Comparison of ENCODE assay signal across 9 cellular contexts in genomic region chr3:113495035-113495434, GRCh38. TPM values are rescaled to one million over a fixed set of nuclear protein-coding genes. Genes with fewer than 3 reads are reported as not detected.
A peak's percentile ranks its signal among the peaks of the same experiment; 100 is the strongest.
DNase-seq lines count a peak whose midpoint lies in the region; ATAC-seq lines count a peak whose summit lies in the region.
"Had no signal": no experiment of that assay in that cellular context is flagged by ENCODE, and none has a peak within 500 bp of the region (broad histone marks: within the 10 kb centered on the region; RNA-seq: fewer than 3 reads in every experiment).

No MANE protein-coding gene starts in this region.

- DNase-seq in DMS153 treated with DMSO at 0.1 percent for 48 hours (lab: John Stamatoyannopoulos, UW; ENCODE audit: unreplicated experiment) (peak; percentile 4), DMS153 (lab: John Stamatoyannopoulos, UW) (no peak), GM23248 (peak; percentile 30), RKO (ENCODE audit: low spot score) (peak; percentile 65), dermis microvascular lymphatic vessel endothelial cell (ENCODE audit: low read depth in 2 of 2) (peak; percentile 20 to 61)
- DNase-seq in naive thymus-derived CD8-positive, alpha-beta T cell, result peak in 9 of 10 donors; percentile 14 to 68 (median 41)

- no peak overlapping the region for H3K27ac ChIP-seq in GM23248
- H3K27ac ChIP-seq: BLaER1 had no signal

- no peaks in the 10 kb centered on the region for H3K9me3 ChIP-seq in GM23248 (ENCODE audit: low read depth)
- H3K9me3 ChIP-seq: BLaER1 had no signal

- H3K4me3 Mint-ChIP-seq in naive thymus-derived CD8-positive, alpha-beta T cell, result no peak overlapping the region

- H3K36me3 Mint-ChIP-seq in naive thymus-derived CD8-positive, alpha-beta T cell, result peaks cover 9 to 42% (median 19%) of the 10 kb centered on the region in 3 donors

- H3K36me3 ChIP-seq in GM23248 (ENCODE audit: low read depth), result peaks cover 9% of the 10 kb centered on the region; the same call in 1 of the 2 replicates

- in situ Hi-C loops in GM23248 (cut with MboI), result no loop called here

- H3K79me2 ChIP-seq in GM23248 (ENCODE audit: insufficient read depth), result no peaks in the 10 kb centered on the region

- H4K20me1 ChIP-seq in GM23248 (ENCODE audit: insufficient read depth), result no peaks in the 10 kb centered on the region
- H4K20me1 ChIP-seq: BLaER1 had no signal

- H3K27ac Mint-ChIP-seq in naive thymus-derived CD8-positive, alpha-beta T cell, result peak overlapping the region in 1 of 10 donors; percentile 9

- H3K9ac ChIP-seq in GM23248, result no peak overlapping the region
- H3K9ac ChIP-seq: BLaER1 had no signal

- WGBS in GM23248 (ENCODE audit: low coverage in 1 of 2, low lambda C conversion rate in 2 of 2, missing lambda C conversion rate in 2 of 2), 2 experiments, result 68 to 74% methylated on average over 2 of the region's 2 CpGs

- no peaks in the 10 kb centered on the region for H3K27me3 Mint-ChIP-seq in naive thymus-derived CD8-positive, alpha-beta T cell

- ATAC-seq in naive thymus-derived CD8-positive, alpha-beta T cell, result peak; percentile 56 to 73
- ATAC-seq in GM21515 (IDR thresholded peaks at IDR 0.05; ENCODE audit: unreplicated experiment) (no peak), HG02970 (IDR thresholded peaks at IDR 0.05; ENCODE audit: low FRiP score, unreplicated experiment) (no peak)

- no peak overlapping the region for H3K4me3 ChIP-seq in GM23248
- H3K4me3 ChIP-seq: BLaER1 had no signal

- no peaks in the 10 kb centered on the region for H3K27me3 ChIP-seq in GM23248 (replicated peaks; ENCODE audit: insufficient read depth)
- H3K27me3 ChIP-seq: BLaER1 had no signal

- no peak overlapping the region for H3K4me2 ChIP-seq in GM23248 (ENCODE audit: unreplicated experiment)
- H3K4me2 ChIP-seq: BLaER1 had no signal

- peaks cover 17% of the 10 kb centered on the region for H3K4me1 ChIP-seq in GM23248 (ENCODE audit: insufficient read depth)
- H3K4me1 ChIP-seq: BLaER1 had no signal

- peaks cover 19% of the 10 kb centered on the region for H3F3A ChIP-seq in GM23248 (ENCODE audit: insufficient read depth)

- H3K9me2 ChIP-seq in GM23248 (ENCODE audit: insufficient read depth), result no peaks in the 10 kb centered on the region

- H3K4me1 Mint-ChIP-seq in naive thymus-derived CD8-positive, alpha-beta T cell, result peaks cover 0 to 2% (median 0%) of the 10 kb centered on the region in 4 donors

- no peak overlapping the region for H2AFZ ChIP-seq in GM23248

- H3K9me3 Mint-ChIP-seq in naive thymus-derived CD8-positive, alpha-beta T cell, result no peaks in the 10 kb centered on the region

- POLR2A ChIA-PET in naive thymus-derived CD8-positive, alpha-beta T cell (lab: Charles Lee), result no interaction called here

RNA-seq across cellular contexts. Expression of gene SPICE1, which starts 19.9 kb away (rescaled TPM):
- total RNA-seq in GM23248 (2014; rRNA removed; shearing (Covaris generic)), result 5.5 and 15.6 TPM in 2 replicates
- 5.8 and 8.3 TPM in 2 replicates for polyA plus RNA-seq in GM23248 (2016; fragmentation: Nextera tagmentation; extraction: Ambion mirVana)
- 3.0 and 3.9 TPM in 2 replicates for total RNA-seq in dermis microvascular lymphatic vessel endothelial cell
- 10 to 100 TPM; 31.6 to 35.5 TPM for total RNA-seq in naive thymus-derived CD8-positive, alpha-beta T cell
- 1 to 10 TPM; 2.9 to 6.6 (median 3.2) TPM for polyA plus RNA-seq in naive thymus-derived CD8-positive, alpha-beta T cell

RNA-seq across cellular contexts. Expression of gene SIDT1, which starts 37.3 kb away (rescaled TPM):
- not detected in 2 replicates for total RNA-seq in GM23248 (2014; rRNA removed; shearing (Covaris generic))
- polyA plus RNA-seq in GM23248 (2016; fragmentation: Nextera tagmentation; extraction: Ambion mirVana), result not detected in 2 replicates
- total RNA-seq in dermis microvascular lymphatic vessel endothelial cell, result under 0.01 TPM in 1 of 2 replicates, not detected in the other
- 10 to 100 TPM; 71.2 to 74.2 TPM for total RNA-seq in naive thymus-derived CD8-positive, alpha-beta T cell
- polyA plus RNA-seq in naive thymus-derived CD8-positive, alpha-beta T cell, result 10 to 100 TPM; 14.1 to 22.8 (median 20.6) TPM

RNA-seq across cellular contexts. Expression of gene CFAP44, which starts 53.7 kb away (rescaled TPM):
- total RNA-seq in GM23248 (2014; rRNA removed; shearing (Covaris generic)), result 1.4 and 2.7 TPM in 2 replicates
- 0.55 and 0.63 TPM in 2 replicates for polyA plus RNA-seq in GM23248 (2016; fragmentation: Nextera tagmentation; extraction: Ambion mirVana)
- total RNA-seq in dermis microvascular lymphatic vessel endothelial cell, result 0.64 and 1.3 TPM in 2 replicates
- total RNA-seq in naive thymus-derived CD8-positive, alpha-beta T cell, result 10 to 100 TPM; 22.6 to 28.6 TPM
- under 1 TPM; 0.22 to 0.37 (median 0.22) TPM for polyA plus RNA-seq in naive thymus-derived CD8-positive, alpha-beta T cell

Comparison
In these comparisons a context has a peak if more than half of its experiments do, and no peak if none do; other contexts are left out.
1. ATAC-seq: peak in naive thymus-derived CD8-positive, alpha-beta T cell (2 of 2); none in GM21515 (single experiment) and HG02970 (single experiment).
2. RNA of gene SIDT1, which starts 37.3 kb away (total RNA-seq): 71.2 to 74.2 TPM in naive thymus-derived CD8-positive, alpha-beta T cell; not detected in GM23248 and under 0.01 TPM in dermis microvascular lymphatic vessel endothelial cell; every median in the first group is over 10 times any median in the second.